ENCODE assay signal across 16 cellular contexts in the genomic region with DNA sequence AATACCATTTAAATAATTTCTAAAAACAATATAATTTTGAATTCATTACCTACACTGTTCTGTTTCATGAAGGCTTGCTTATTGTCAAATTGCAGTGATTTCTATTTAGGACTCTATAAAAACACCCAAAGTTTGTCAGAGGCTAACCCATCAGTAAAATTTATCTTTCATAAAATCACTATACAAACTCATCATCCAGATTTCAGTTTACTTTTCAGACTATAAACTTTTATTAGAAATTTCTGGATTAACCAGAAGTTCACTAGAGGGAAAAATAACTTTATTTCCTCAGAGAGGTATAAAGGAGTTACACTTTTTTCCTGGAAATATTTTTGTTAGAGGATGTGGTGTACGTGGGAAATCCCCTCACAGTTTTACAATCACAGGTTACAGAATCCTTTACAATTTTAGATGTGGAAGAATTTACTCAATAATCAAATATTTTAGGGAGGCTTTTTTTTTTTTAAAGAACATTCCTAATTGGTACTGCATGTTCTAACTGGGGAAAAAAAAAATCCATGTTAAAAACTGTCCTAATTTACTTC.
DNase-seq lines count a peak whose midpoint lies in the region; ATAC-seq and TF ChIP-seq lines count a peak whose summit lies in the region.
"Had no signal": no experiment of that assay in that cellular context is flagged by ENCODE, and none has a peak within 500 bp of the region (broad histone marks: within the 10 kb centered on the region; RNA-seq: fewer than 3 reads in every experiment).

No MANE protein-coding gene starts in this region.

- H3K9me3 ChIP-seq in RWPE2 (ENCODE audit: severe bottlenecking) (no peaks in the 10 kb centered on the region), mammary epithelial cell (replicated peaks; ENCODE audit: insufficient read depth, low read length) (no peaks in the 10 kb centered on the region), smooth muscle cell (replicated peaks; ENCODE audit: low read depth) (no peaks in the 10 kb centered on the region)
- H3K9me3 ChIP-seq: gastroesophageal sphincter had no signal

- H3K27me3 ChIP-seq in RWPE2 (ENCODE audit: insufficient read depth, poor library complexity, severe bottlenecking) (no peaks in the 10 kb centered on the region), mammary epithelial cell (ENCODE audit: insufficient read depth, low read length) (no peaks in the 10 kb centered on the region), smooth muscle cell (ENCODE audit: low read depth) (no peaks in the 10 kb centered on the region)
- H3K27me3 ChIP-seq: gastroesophageal sphincter had no signal

- POLR2A ChIA-PET in activated CD4-positive, alpha-beta memory T cell treated with anti-CD3 and anti-CD28 coated beads for 36 hours (lab: Charles Lee), result interaction anchor here (0.6 kb wide), 1 partner anchor 81 kb away, joined by 3 read pairs; no protein-coding TSS in a partner anchor

- peaks cover 3 to 6% of the 10 kb centered on the region in 2 donors for H3K36me3 Mint-ChIP-seq in activated T-cell treated with anti-CD3 and anti-CD28 coated beads, Interleukin-2, amount 50 U/mL, for 72 hours (ENCODE audit: insufficient read depth in 2 of 2)
- H3K36me3 Mint-ChIP-seq in activated CD4-positive, alpha-beta memory T cell treated with anti-CD3 and anti-CD28 coated beads for 36 hours, result peaks cover 8% of the 10 kb centered on the region

- WGBS in mammary epithelial cell (ENCODE audit: low coverage, missing lambda C conversion rate), result 44% methylated on average over 1 of the region's 1 CpG
- WGBS in smooth muscle cell (ENCODE audit: low lambda C conversion rate), result 75% methylated on average over 1 of the region's 1 CpG

- no peak overlapping the region for H3K4me3 ChIP-seq in RWPE2 (ENCODE audit: severe bottlenecking)
- H3K4me3 ChIP-seq in mammary epithelial cell (replicated peaks in 1 of 3; ENCODE audit: insufficient read depth in 1 of 3, low read depth in 2 of 3, low read length in 3 of 3), result no peak overlapping the region
- no peak overlapping the region for H3K4me3 ChIP-seq in smooth muscle cell
- H3K4me3 ChIP-seq: gastroesophageal sphincter had no signal

- no peaks in the 10 kb centered on the region for H3K27me3 Mint-ChIP-seq in activated T-cell treated with anti-CD3 and anti-CD28 coated beads, Interleukin-2, amount 50 U/mL, for 72 hours (ENCODE audit: low read depth)
- H3K27me3 Mint-ChIP-seq in activated CD4-positive, alpha-beta memory T cell treated with anti-CD3 and anti-CD28 coated beads for 36 hours, result no peaks in the 10 kb centered on the region
- H3K27me3 Mint-ChIP-seq: dendritic cell treated with granulocyte-macrophage colony-stimulating factor and Interleukin-4, amounts not matched to agents 40 ng/mL and 50 ng/mL, for 4 days; naive B cell had no signal

- TF ChIP-seq CTCF in RWPE2 (IDR thresholded peaks at IDR 0.05; ENCODE audit: poor library complexity, severe bottlenecking), result no peak
- no peak for TF ChIP-seq CTCF in mammary epithelial cell (conservative IDR thresholded peaks at IDR 0.05 in 1 of 2, IDR thresholded peaks at IDR 0.05 in 1 of 2; ENCODE audit: extremely low read depth in 1 of 2, insufficient read depth in 1 of 2, low read depth in 1 of 2, low read length in 2 of 2)
- TF ChIP-seq CTCF in smooth muscle cell (IDR thresholded peaks at IDR 0.05; ENCODE audit: borderline replicate concordance, insufficient read depth, poor library complexity, severe bottlenecking), result no peak

- peak; percentile 47 to 59 for ATAC-seq in activated T-cell treated with anti-CD3 and anti-CD28 coated beads, Interleukin-2, amount 50 U/mL, for 72 hours (replicated peaks in 1 of 2)
- ATAC-seq in RWPE2 (ENCODE audit: low read depth), result no peak
- ATAC-seq: gastroesophageal sphincter had no signal

- in situ Hi-C loops in mammary epithelial cell (cut with MboI; ENCODE audit: low sequenced_read_pairs in 2 of 2), result no loop called here

- H3K79me2 ChIP-seq in mammary epithelial cell (ENCODE audit: insufficient read depth, low read length) (no peaks in the 10 kb centered on the region), smooth muscle cell (ENCODE audit: low read depth) (no peaks in the 10 kb centered on the region)

- no peaks in the 10 kb centered on the region for H4K20me1 ChIP-seq in mammary epithelial cell (ENCODE audit: insufficient read depth, low read length)
- H4K20me1 ChIP-seq in smooth muscle cell (ENCODE audit: low read depth), result no peaks in the 10 kb centered on the region

- H3K27ac ChIP-seq in RWPE2 (ENCODE audit: poor library complexity, severe bottlenecking), result peak overlapping the region; percentile 87
- no peak overlapping the region for H3K27ac ChIP-seq in mammary epithelial cell (ENCODE audit: insufficient read depth, low read depth, low read length)
- peak overlapping the region; percentile 25 for H3K27ac ChIP-seq in smooth muscle cell (ENCODE audit: low read depth)

- CTCF ChIA-PET in mammary epithelial cell (lab: Charles Lee; ENCODE audit: low non-redundant PET), result no interaction called here
- CTCF ChIA-PET in activated CD4-positive, alpha-beta memory T cell treated with anti-CD3 and anti-CD28 coated beads for 36 hours (lab: Charles Lee), result no interaction called here

- H3K4me3 Mint-ChIP-seq in activated T-cell treated with anti-CD3 and anti-CD28 coated beads, Interleukin-2, amount 50 U/mL, for 72 hours, result peak overlapping the region; percentile 47 to 67
- H3K4me3 Mint-ChIP-seq in activated CD4-positive, alpha-beta memory T cell treated with anti-CD3 and anti-CD28 coated beads for 36 hours, result no peak overlapping the region
- H3K4me3 Mint-ChIP-seq: dendritic cell treated with granulocyte-macrophage colony-stimulating factor and Interleukin-4, amounts not matched to agents 40 ng/mL and 50 ng/mL, for 4 days had no signal

- no peaks in the 10 kb centered on the region for H3K9me3 Mint-ChIP-seq in activated T-cell treated with anti-CD3 and anti-CD28 coated beads, Interleukin-2, amount 50 U/mL, for 72 hours
- no peaks in the 10 kb centered on the region for H3K9me3 Mint-ChIP-seq in activated CD4-positive, alpha-beta memory T cell treated with anti-CD3 and anti-CD28 coated beads for 36 hours
- H3K9me3 Mint-ChIP-seq: dendritic cell treated with granulocyte-macrophage colony-stimulating factor and Interleukin-4, amounts not matched to agents 40 ng/mL and 50 ng/mL, for 4 days; naive B cell had no signal

- H3K4me2 ChIP-seq in mammary epithelial cell (ENCODE audit: insufficient read depth, low read depth, low read length) (no peak overlapping the region), smooth muscle cell (no peak overlapping the region)

- no peak for DNase-seq in activated T-cell treated with anti-CD3 and anti-CD28 coated beads, Interleukin-2, amount 50 U/mL, for 72 hours
- no peak for DNase-seq in activated T-cell treated with anti-CD3 and anti-CD28 coated beads, Interleukin-2, amount 50 U/mL, for 1 hour
- DNase-seq in RWPE2 (ENCODE audit: low spot score) (no peak), mammary epithelial cell (peak; percentile 27), smooth muscle cell (lab: John Stamatoyannopoulos, UW; ENCODE audit: unreplicated experiment) (no peak), SKM-1 (lab: John Stamatoyannopoulos, UW; ENCODE audit: unreplicated experiment) (no peak), RPMI8226 (no peak)
- no peak for DNase-seq in activated CD4-positive, alpha-beta memory T cell treated with anti-CD3 and anti-CD28 coated beads for 36 hours
- DNase-seq: ACHN; activated CD4-positive, CD25-positive, alpha-beta regulatory T cell treated with anti-CD3 and anti-CD28 coated beads, Interleukin-2, amount 50 U/mL, for 72 hours; KG1; naive B cell; NCI-H2171 treated with DMSO at 0.1 percent for 48 hours; NCI-H82 had no signal

- H3K4me1 ChIP-seq in RWPE2 (ENCODE audit: insufficient read depth, poor library complexity, severe bottlenecking) (peaks cover 29% of the 10 kb centered on the region), mammary epithelial cell (ENCODE audit: insufficient read depth, low read length) (peaks cover 21% of the 10 kb centered on the region), smooth muscle cell (ENCODE audit: low read depth) (no peaks in the 10 kb centered on the region)
- H3K4me1 ChIP-seq: gastroesophageal sphincter had no signal

- peak overlapping the region; percentile 90 for H3K27ac Mint-ChIP-seq in activated T-cell treated with anti-CD3 and anti-CD28 coated beads, Interleukin-2, amount 50 U/mL, for 72 hours
- H3K27ac Mint-ChIP-seq in activated CD4-positive, alpha-beta memory T cell treated with anti-CD3 and anti-CD28 coated beads for 36 hours, result no peak overlapping the region
- H3K27ac Mint-ChIP-seq: dendritic cell treated with granulocyte-macrophage colony-stimulating factor and Interleukin-4, amounts not matched to agents 40 ng/mL and 50 ng/mL, for 4 days; naive B cell had no signal

- peaks cover 44% of the 10 kb centered on the region for H3K4me1 Mint-ChIP-seq in activated T-cell treated with anti-CD3 and anti-CD28 coated beads, Interleukin-2, amount 50 U/mL, for 72 hours (ENCODE audit: low read depth)
- H3K4me1 Mint-ChIP-seq in activated CD4-positive, alpha-beta memory T cell treated with anti-CD3 and anti-CD28 coated beads for 36 hours (ENCODE audit: low read depth), result peaks cover 35% of the 10 kb centered on the region

- H3K9ac ChIP-seq in mammary epithelial cell (ENCODE audit: insufficient read depth, low read length) (no peak overlapping the region), smooth muscle cell (ENCODE audit: low read depth) (no peak overlapping the region)

- H3K36me3 ChIP-seq in RWPE2 (ENCODE audit: low read depth) (peaks cover 27% of the 10 kb centered on the region), mammary epithelial cell (ENCODE audit: insufficient read depth, low read length) (no peaks in the 10 kb centered on the region), smooth muscle cell (ENCODE audit: low read depth) (peaks cover 19% of the 10 kb centered on the region)

- BruUV-seq in mammary epithelial cell (replicated peaks; lab: Mats Ljungman, UMichigan), result no TSS peak

- H2AFZ ChIP-seq in mammary epithelial cell (ENCODE audit: low read depth, low read length) (no peak overlapping the region), smooth muscle cell (ENCODE audit: low read depth) (no peak overlapping the region)

- peaks cover 8% of the 10 kb centered on the region for H3F3A ChIP-seq in smooth muscle cell (ENCODE audit: low read depth)

- dilution Hi-C loops in mammary epithelial cell (cut with HindIII; ENCODE audit: low sequenced_read_pairs), result no loop called here

- intact Hi-C loops in mammary epithelial cell (cut with micrococcal nuclease), result no loop called here
- intact Hi-C loops in activated CD4-positive, alpha-beta memory T cell treated with anti-CD3 and anti-CD28 coated beads for 36 hours (cut with micrococcal nuclease), result loop anchor here (5.0 kb wide), 1 partner anchor 83 kb away; no protein-coding TSS in a partner anchor
